In the genomic region with DNA sequence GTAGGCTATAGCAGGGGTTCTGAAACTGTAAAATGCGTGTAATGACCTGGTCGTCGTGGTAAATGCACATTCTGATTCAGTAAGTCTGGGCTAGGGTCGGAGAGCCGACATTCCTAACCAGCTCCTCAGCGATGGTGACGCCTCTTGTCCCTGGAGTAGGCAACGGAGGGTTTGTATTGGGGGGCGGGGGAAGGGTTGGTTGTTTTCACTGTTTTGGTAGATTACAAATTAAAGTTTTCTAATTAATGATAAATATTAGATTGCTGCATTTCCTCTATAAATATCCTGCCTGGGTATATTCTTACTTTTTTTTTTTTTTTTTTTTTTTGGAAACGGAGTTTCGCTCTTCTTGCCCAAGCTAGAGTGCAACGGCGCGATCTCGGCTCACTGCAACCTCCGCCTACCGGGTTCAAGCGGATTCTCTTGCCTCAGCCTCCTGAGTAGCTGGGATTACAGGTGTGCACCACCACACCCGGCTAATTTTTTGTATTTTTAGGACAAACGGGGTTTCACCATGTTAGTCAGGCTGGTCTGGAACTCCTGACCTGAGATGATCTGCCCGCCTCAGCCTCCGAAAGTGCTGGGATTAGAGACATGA, we compare ENCODE assay signal across 9 cellular contexts. TPM values are rescaled to one million over a fixed set of nuclear protein-coding genes. Genes with fewer than 3 reads are reported as not detected.
DNase-seq lines count a peak whose midpoint lies in the region; ATAC-seq, FAIRE-seq and TF ChIP-seq lines count a peak whose summit lies in the region.
"Had no signal": no experiment of that assay in that cellular context is flagged by ENCODE, and none has a peak within 500 bp of the region (broad histone marks: within the 10 kb centered on the region; RNA-seq: fewer than 3 reads in every experiment).

No MANE protein-coding gene starts in this region.

- TF ChIP-seq CTCF in bronchial epithelial cell (IDR thresholded peaks at IDR 0.05; ENCODE audit: insufficient read depth, low read length, severe bottlenecking), result no peak

- no peaks in the 10 kb centered on the region for H3K9me3 ChIP-seq in naive thymus-derived CD4-positive, alpha-beta T cell (ENCODE audit: control insufficient read depth in 2 of 3, low read length in 3 of 3)

- H3K36me3 ChIP-seq in bronchial epithelial cell (ENCODE audit: control insufficient read depth, insufficient read depth, low read length), result peaks cover 5% of the 10 kb centered on the region
- H3K36me3 ChIP-seq in naive thymus-derived CD4-positive, alpha-beta T cell (ENCODE audit: control insufficient read depth in 2 of 3, insufficient read depth in 3 of 3, low read length in 3 of 3), result no peaks in the 10 kb centered on the region

- peak overlapping the region; percentile 13 to 95 (median 88) for H3K4me3 Mint-ChIP-seq in naive thymus-derived CD4-positive, alpha-beta T cell

- intact Hi-C loops in naive thymus-derived CD4-positive, alpha-beta T cell (cut with micrococcal nuclease), result loop anchor here in 1 of 2 donors (10.0 kb wide), 1 partner anchor 171 kb away; the partner anchor contains the start of gene GRAMD2B

- peak; percentile 30 for ATAC-seq in GM18505 (IDR thresholded peaks at IDR 0.05; ENCODE audit: unreplicated experiment)
- peak; percentile 25 for ATAC-seq in HG02885 (IDR thresholded peaks at IDR 0.05; ENCODE audit: poor library complexity, unreplicated experiment)
- ATAC-seq in naive thymus-derived CD4-positive, alpha-beta T cell, result peak; percentile 2

- H3K27ac Mint-ChIP-seq in naive thymus-derived CD4-positive, alpha-beta T cell, result peak overlapping the region in 2 of 9 donors; percentile 28 to 69

- DNase-seq in bronchial epithelial cell (ENCODE audit: low read depth) (no peak), NCI-H526 (lab: John Stamatoyannopoulos, UW) (no peak), NCI-H1105 treated with DMSO at 0.1 percent for 48 hours (lab: John Stamatoyannopoulos, UW) (no peak), NCI-H2107 treated with DMSO at 0.1 percent for 48 hours (lab: John Stamatoyannopoulos, UW; ENCODE audit: unreplicated experiment) (no peak), GOT3 (lab: John Stamatoyannopoulos, UW) (no peak)
- peak in 1 of 9 donors; percentile 5 for DNase-seq in naive thymus-derived CD4-positive, alpha-beta T cell

- no peak overlapping the region for H3K27ac ChIP-seq in naive thymus-derived CD4-positive, alpha-beta T cell (ENCODE audit: low read depth, low read length)

- H3K9me3 Mint-ChIP-seq in naive thymus-derived CD4-positive, alpha-beta T cell, result no peaks in the 10 kb centered on the region

- peaks cover 0 to 3% (median 0%) of the 10 kb centered on the region in 5 donors for H3K36me3 Mint-ChIP-seq in naive thymus-derived CD4-positive, alpha-beta T cell

- H3K27me3 ChIP-seq in bronchial epithelial cell (ENCODE audit: control insufficient read depth, insufficient read depth, low read length), result no peaks in the 10 kb centered on the region
- peaks cover 0 to 7% of the 10 kb centered on the region in 2 donors for H3K27me3 ChIP-seq in naive thymus-derived CD4-positive, alpha-beta T cell (ENCODE audit: control insufficient read depth in 2 of 2, insufficient read depth in 2 of 2, low read length in 2 of 2)

- CTCF ChIA-PET in naive thymus-derived CD4-positive, alpha-beta T cell (lab: Charles Lee), result interaction anchor here (0.9 to 1.7 kb wide), 2 partner anchors 9 to 53 kb away, joined by 3 to 5 read pairs; no protein-coding TSS in a partner anchor

- H3K4me3 ChIP-seq in bronchial epithelial cell (ENCODE audit: low read depth, low read length), result peak overlapping the region; percentile 59
- H3K4me3 ChIP-seq in naive thymus-derived CD4-positive, alpha-beta T cell (ENCODE audit: low read length), result peak overlapping the region; percentile 64
- H3K4me3 ChIP-seq: K562 had no signal

- TF ChIP-seq POLR2A in GM18505 (IDR thresholded peaks at IDR 0.05; ENCODE audit: borderline replicate concordance, extremely low read depth, insufficient read depth, insufficient read length), result no peak

- FAIRE-seq in bronchial epithelial cell (lab: Jason Lieb, UNC), result no peak
- FAIRE-seq: K562 had no signal

- POLR2A ChIA-PET in naive thymus-derived CD4-positive, alpha-beta T cell (lab: Charles Lee), result interaction anchor here (0.5 to 0.6 kb wide), 2 partner anchors 16 to 150 kb away, joined by 3 to 6 read pairs; no protein-coding TSS in a partner anchor

- H3K4me1 Mint-ChIP-seq in naive thymus-derived CD4-positive, alpha-beta T cell, result peaks cover 8 to 27% (median 19%) of the 10 kb centered on the region in 7 donors

- peaks cover 0 to 43% (median 12%) of the 10 kb centered on the region in 5 donors for H3K27me3 Mint-ChIP-seq in naive thymus-derived CD4-positive, alpha-beta T cell

- H3K4me1 ChIP-seq in naive thymus-derived CD4-positive, alpha-beta T cell (ENCODE audit: control insufficient read depth in 2 of 2, insufficient read depth in 2 of 2, low read length in 2 of 2), result peaks cover 0 to 9% of the 10 kb centered on the region in 2 donors

RNA-seq across cellular contexts. Expression of gene ALDH7A1, which starts 0.6 kb away (rescaled TPM):
- total RNA-seq in bronchial epithelial cell, result 44.2 and 46.7 TPM in 2 replicates
- 1 to 10 TPM in 4 of 5 experiments, under 1 TPM in 1; 0.51 to 3.4 (median 2.3) TPM for total RNA-seq in naive thymus-derived CD4-positive, alpha-beta T cell
- polyA plus RNA-seq in naive thymus-derived CD4-positive, alpha-beta T cell, result 1 to 10 TPM; 3.4 to 9.9 TPM

RNA-seq across cellular contexts. Expression of gene PHAX, which starts 5.2 kb away (rescaled TPM):
- 39.7 and 56.9 TPM in 2 replicates for total RNA-seq in bronchial epithelial cell
- total RNA-seq in naive thymus-derived CD4-positive, alpha-beta T cell, result 10 to 100 TPM; 14.5 to 40.9 (median 35.4) TPM
- 100 to 1,000 TPM in 1 of 2 donors, 10 to 100 TPM in 1; 80.5 to 116 TPM for polyA plus RNA-seq in naive thymus-derived CD4-positive, alpha-beta T cell

Comparison
In these comparisons a context has a peak if more than half of its experiments do, and no peak if none do; other contexts are left out.
1. RNA of gene ALDH7A1, which starts 0.6 kb away (total RNA-seq): 44.2 to 46.7 TPM in bronchial epithelial cell; 0.51 to 3.4 TPM in naive thymus-derived CD4-positive, alpha-beta T cell; every median in the first group is over 10 times any median in the second.
2. Peak in every context shown above with its lines, with median percentiles within 50 percentile points of each other: ATAC-seq.